Comparison of ENCODE assay signal across 9 cellular contexts in the genomic region with DNA sequence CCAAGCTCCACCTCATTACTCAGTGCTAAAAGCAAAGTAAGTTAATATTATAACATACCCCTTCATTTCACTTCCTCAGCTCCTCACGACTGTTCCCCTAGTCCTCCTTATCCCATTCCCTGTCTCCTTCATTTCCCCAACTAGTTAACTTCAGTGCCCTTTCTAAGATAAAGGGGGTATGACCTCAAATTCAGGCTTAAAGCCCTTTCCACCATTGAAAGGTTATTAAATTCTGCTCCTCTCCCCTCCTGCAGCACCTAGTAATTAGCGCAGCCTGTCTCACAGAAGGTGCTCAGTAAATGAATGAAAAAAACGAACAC. TPM values are rescaled to one million over a fixed set of nuclear protein-coding genes. Genes with fewer than 3 reads are reported as not detected.
DNase-seq lines count a peak whose midpoint lies in the region; ATAC-seq and TF ChIP-seq lines count a peak whose summit lies in the region.
"Had no signal": no experiment of that assay in that cellular context is flagged by ENCODE, and none has a peak within 500 bp of the region (broad histone marks: within the 10 kb centered on the region; RNA-seq: fewer than 3 reads in every experiment).

No MANE protein-coding gene starts in this region.

- no peak overlapping the region for H4K8ac ChIP-seq in mesenchymal stem cell (ENCODE audit: low read length)

- H3K4me3 Mint-ChIP-seq in MCF 10A (ENCODE audit: unreplicated experiment), result peak overlapping the region; percentile 74

- H3K4me1 Mint-ChIP-seq in MCF 10A (ENCODE audit: insufficient read depth, unreplicated experiment), result peaks cover 18% of the 10 kb centered on the region

- no peak overlapping the region for H2BK5ac ChIP-seq in mesenchymal stem cell (ENCODE audit: low read depth, low read length, poor library complexity, severe bottlenecking)

- DNase-seq in heart right ventricle (no peak), Right ventricle myocardium superior (no peak), MCF 10A (ENCODE audit: unreplicated experiment) (no peak), mesenchymal stem cell (no peak), GM03348 (ENCODE audit: low spot score) (no peak)

- peak overlapping the region; percentile 77 for H3K27ac Mint-ChIP-seq in MCF 10A (ENCODE audit: low read depth, unreplicated experiment)

- CTCF ChIA-PET in MCF 10A (lab: Yijun Ruan, JAX), result interaction anchor here (1.0 kb wide), 1 partner anchor 32 kb away, joined by 3 read pairs; no protein-coding TSS in a partner anchor

- no peak overlapping the region for H2BK120ac ChIP-seq in mesenchymal stem cell (ENCODE audit: low read depth, low read length)

- no peak overlapping the region for H3K14ac ChIP-seq in mesenchymal stem cell (ENCODE audit: low read length in 2 of 2)

- H4K91ac ChIP-seq in mesenchymal stem cell (ENCODE audit: low read length), result no peak overlapping the region

- H3K36me3 Mint-ChIP-seq in MCF 10A (ENCODE audit: insufficient read depth, unreplicated experiment), result peaks cover 4% of the 10 kb centered on the region

- H3K27me3 Mint-ChIP-seq in MCF 10A (ENCODE audit: insufficient read depth, unreplicated experiment), result no peaks in the 10 kb centered on the region

- H3K4me3 ChIP-seq in heart right ventricle (peak overlapping the region; percentile 51 to 82 (median 73)), mesenchymal stem cell (ENCODE audit: insufficient read depth in 1 of 2, low read depth in 1 of 2, low read length in 2 of 2) (peak overlapping the region in 1 of 2 experiments; percentile 82), urinary bladder (ENCODE audit: low read depth, low read length) (peak overlapping the region; percentile 47)

- H3K36me3 ChIP-seq in heart right ventricle (no peaks in the 10 kb centered on the region), mesenchymal stem cell (ENCODE audit: control insufficient read depth in 1 of 2, insufficient read depth in 2 of 2, low read depth in 1 of 2, low read length in 2 of 2) (no peaks in the 10 kb centered on the region), urinary bladder (ENCODE audit: insufficient read depth) (peaks cover 3% of the 10 kb centered on the region)

- H2BK12ac ChIP-seq in mesenchymal stem cell (ENCODE audit: low read length in 2 of 2), result no peak overlapping the region

- H3K4me2 ChIP-seq in mesenchymal stem cell (ENCODE audit: low read length, poor library complexity, severe bottlenecking), result peak overlapping the region; percentile 37

- no peak overlapping the region for H3K23ac ChIP-seq in mesenchymal stem cell (ENCODE audit: low read length in 2 of 2)

- POLR2A ChIA-PET in MCF 10A (lab: Yijun Ruan, JAX), result no interaction called here

- TF ChIP-seq CTCF in heart right ventricle (IDR thresholded peaks at IDR 0.05), result no peak
- TF ChIP-seq CTCF in MCF 10A (IDR thresholded peaks at IDR 0.05; ENCODE audit: unreplicated experiment), result no peak

- H2AK5ac ChIP-seq in mesenchymal stem cell (ENCODE audit: low read length, severe bottlenecking), result no peak overlapping the region

- intact Hi-C loops in heart right ventricle (cut with DNase I), result loop anchor here in 5 of 10 donors (5.0 to 10.0 kb wide), 5 partner anchors 137 to 875 kb away; partner anchors contain the start of gene AHR (in 1 of the 5)
- intact Hi-C loops in Right ventricle myocardium superior (cut with DNase I), result no loop called here
- intact Hi-C loops in MCF 10A (cut with micrococcal nuclease), result loop anchor here (10.0 kb wide), 1 partner anchor 335 kb away; no protein-coding TSS in a partner anchor

- H3K79me1 ChIP-seq in mesenchymal stem cell (replicated peaks; ENCODE audit: low read length, poor library complexity, severe bottlenecking), result peaks cover 11% of the 10 kb centered on the region

- no TSS peak for BruUV-seq in MCF 10A (replicated peaks; lab: Mats Ljungman, UMichigan)

- H3K9ac ChIP-seq in mesenchymal stem cell (ENCODE audit: low read length), result peak overlapping the region; percentile 91

- 3 to 4% methylated on average over 3 of the region's 3 CpGs for WGBS in heart right ventricle, 2 donors
- WGBS in mesenchymal stem cell, result 13% methylated on average over 3 of the region's 3 CpGs
- 3% methylated on average over 3 of the region's 3 CpGs for WGBS in urinary bladder

- H2BK15ac ChIP-seq in mesenchymal stem cell (ENCODE audit: low read depth, poor library complexity, severe bottlenecking), result no peak overlapping the region

- no peaks in the 10 kb centered on the region for H3K9me3 Mint-ChIP-seq in MCF 10A (ENCODE audit: unreplicated experiment)

- no peaks in the 10 kb centered on the region for H3K9me3 ChIP-seq in heart right ventricle
- no peaks in the 10 kb centered on the region for H3K9me3 ChIP-seq in mesenchymal stem cell (ENCODE audit: control insufficient read depth, low read length)

- ATAC-seq in heart right ventricle (peak in 1 of 8 donors; percentile 1), Right ventricle myocardium superior (ENCODE audit: poor library complexity) (no peak), HG02623 (IDR thresholded peaks at IDR 0.05; ENCODE audit: unreplicated experiment) (no peak), GM19328 (IDR thresholded peaks at IDR 0.05; ENCODE audit: unreplicated experiment) (no peak)

- peak overlapping the region; percentile 1 for H2AFZ ChIP-seq in mesenchymal stem cell (ENCODE audit: low read depth, low read length)

- H3K27me3 ChIP-seq in heart right ventricle, result no peaks in the 10 kb centered on the region
- H3K27me3 ChIP-seq in mesenchymal stem cell (ENCODE audit: control insufficient read depth in 1 of 2, insufficient read depth in 1 of 2, low read length in 2 of 2), result no peaks in the 10 kb centered on the region

- H3K27ac ChIP-seq in heart right ventricle (peak overlapping the region; percentile 96 to 99 (median 98)), mesenchymal stem cell (ENCODE audit: low read length, poor library complexity, severe bottlenecking) (peak overlapping the region; percentile 94), urinary bladder (ENCODE audit: low read depth) (no peak overlapping the region)

- peaks cover 0 to 31% (median 17%) of the 10 kb centered on the region in 9 donors for H3K4me1 ChIP-seq in heart right ventricle
- H3K4me1 ChIP-seq in mesenchymal stem cell (ENCODE audit: control insufficient read depth, insufficient read depth, low read depth, low read length), result peaks cover 13% of the 10 kb centered on the region
- peaks cover 1% of the 10 kb centered on the region for H3K4me1 ChIP-seq in urinary bladder (ENCODE audit: insufficient read depth)

- H3K4ac ChIP-seq in mesenchymal stem cell (ENCODE audit: low read depth in 1 of 2, low read length in 2 of 2), result no peak overlapping the region

- peak overlapping the region in 1 of 2 experiments; percentile 35 for H3K18ac ChIP-seq in mesenchymal stem cell (ENCODE audit: low read depth in 1 of 2, low read length in 2 of 2)

RNA-seq across cellular contexts. Expression of gene CRPPA, which starts 1.0 kb away (rescaled TPM):
- total RNA-seq in heart right ventricle (1 to 10 TPM; 5.4 to 8.7 (median 6.4) TPM), Right ventricle myocardium superior (8.7 TPM), MCF 10A (2022) (0.81 and 1.1 TPM in 2 replicates), urinary bladder (15.4 TPM)
- polyA plus RNA-seq in heart right ventricle (1 to 10 TPM in 1 of 2 donors, under 1 TPM in 1; 0.51 to 1.5 TPM), urinary bladder (0.99 TPM)
- polyA plus RNA-seq in mesenchymal stem cell (2013, experiment 1 of 2), result 0.73 TPM
- 1.1 TPM for polyA plus RNA-seq in mesenchymal stem cell (2013, experiment 2 of 2)

RNA-seq across cellular contexts. Expression of gene SOSTDC1, which starts 45.2 kb away (rescaled TPM):
- total RNA-seq in heart right ventricle (1 to 10 TPM in 1 of 10 donors, under 1 TPM in 4, not detected in 5; 0.15 to 2.1 (median 0.17) TPM), Right ventricle myocardium superior (0.67 TPM), MCF 10A (2022) (not detected in 2 replicates), urinary bladder (25.6 TPM)
- polyA plus RNA-seq in heart right ventricle (under 1 TPM; 0.22 to 0.37 TPM), urinary bladder (2.3 TPM)
- polyA plus RNA-seq in mesenchymal stem cell (2013, experiment 1 of 2), result not detected
- not detected for polyA plus RNA-seq in mesenchymal stem cell (2013, experiment 2 of 2)
- total RNA-seq: aorta had no signal
- polyA plus RNA-seq: aorta had no signal
